19 cellular contexts compared by ENCODE assay signal in genomic region chr2:39625193-39625926, GRCh38. TPM values are rescaled to one million over a fixed set of nuclear protein-coding genes. Genes with fewer than 3 reads are reported as not detected.
DNase-seq lines count a peak whose midpoint lies in the region; ATAC-seq, FAIRE-seq and TF ChIP-seq lines count a peak whose summit lies in the region.
"Had no signal": no experiment of that assay in that cellular context is flagged by ENCODE, and none has a peak within 500 bp of the region (broad histone marks: within the 10 kb centered on the region; RNA-seq: fewer than 3 reads in every experiment).

No MANE protein-coding gene starts in this region.

- no peak overlapping the region for H3K9ac ChIP-seq in HepG2 (ENCODE audit: insufficient read depth, low read depth, low read length)

- no peaks in the 10 kb centered on the region for H3K9me3 ChIP-seq in HepG2 (ENCODE audit: low read length)
- H3K9me3 ChIP-seq: spleen had no signal

- H2AFZ ChIP-seq in HepG2 (ENCODE audit: low read length) = no peak overlapping the region
- H2AFZ ChIP-seq: PC-9 had no signal

- no peak overlapping the region for H3K27ac ChIP-seq in HepG2 (ENCODE audit: extremely low read length, insufficient read depth, low read length)
- H3K27ac ChIP-seq: PC-9, spleen had no signal

- TF ChIP-seq EP300 in HepG2 (IDR thresholded peaks at IDR 0.05; ENCODE audit: low read depth in 2 of 2, low read length in 2 of 2) = no peak
- TF ChIP-seq EP300 in HepG2 (CRISPR knock-in tag; IDR thresholded peaks at IDR 0.05; ENCODE audit: borderline replicate concordance) = no peak

- CTCF ChIA-PET in HepG2 (lab: Yijun Ruan, JAX; ENCODE audit: low intra/inter-chr PET ratio, low total read pairs) (no interaction called here), GM10248 (lab: Yijun Ruan, JAX) (interaction anchor here (1.7 kb wide), 1 partner anchor 13 kb away, joined by 4 read pairs; no protein-coding TSS in a partner anchor)

- no peak for TF ChIP-seq RAD21 in HepG2 (CRISPR knock-in tag; IDR thresholded peaks at IDR 0.05)

- WGBS in HepG2 (ENCODE audit: low lambda C conversion rate) = 54% methylated on average over 9 of the region's 9 CpGs

- no peaks in the 10 kb centered on the region for H4K20me1 ChIP-seq in HepG2 (ENCODE audit: insufficient read depth, low read length)

- TF ChIP-seq CTCF in HepG2 (CRISPR knock-in tag; IDR thresholded peaks at IDR 0.05) (no peak), GM10248 (IDR thresholded peaks at IDR 0.05; ENCODE audit: control extremely low read depth, extremely low read depth, low read depth, missing control alignments) (no peak)

- ATAC-seq in left ventricle myocardium superior (peak; percentile 21), Right ventricle myocardium inferior (no peak), HepG2 (no peak), GM18907 (IDR thresholded peaks at IDR 0.05; ENCODE audit: unreplicated experiment) (no peak)
- ATAC-seq: activated CD8-positive, alpha-beta T cell treated with anti-CD3 and anti-CD28 coated beads, Interleukin-2, amount 10 ng/mL, durations not matched to agents 7 days and 5 days; activated naive CD8-positive, alpha-beta T cell treated with anti-CD3 and anti-CD28 coated beads, Interleukin-2, amount 50 U/mL, for 24 hours had no signal

- no peaks in the 10 kb centered on the region for H3K79me2 ChIP-seq in HepG2 (ENCODE audit: insufficient read depth, low read length)

- no peak overlapping the region for H3K4me3 ChIP-seq in HepG2 (replicated peaks in 1 of 3; ENCODE audit: insufficient read depth in 1 of 3, low read depth in 2 of 3, low read length in 3 of 3)
- H3K4me3 ChIP-seq: PC-9, spleen had no signal

- POLR2A ChIA-PET in HepG2 (lab: Yijun Ruan, JAX) (no interaction called here), GM10248 (lab: Yijun Ruan, JAX) (no interaction called here)

- H3K4me2 ChIP-seq in HepG2 (ENCODE audit: low read depth, low read length) = no peak overlapping the region
- H3K4me2 ChIP-seq: PC-9 had no signal

- in situ Hi-C loops in HepG2 (cut with HindIII; ENCODE audit: extremely low pct_ligation_motif_present, low pct_unique_long_range_greater_than_20kb) = no loop called here

- peaks cover 0 to 24% of the 10 kb centered on the region in 2 experiments; a peak in 2 of 5 replicates for H3K27me3 ChIP-seq in HepG2 (ENCODE audit: control insufficient read depth in 1 of 2, insufficient read depth in 2 of 2, low read length in 2 of 2)

- FAIRE-seq in HepG2 (lab: Jason Lieb, UNC) = peak; percentile 46
- FAIRE-seq: A204.1 had no signal

- intact Hi-C loops in left ventricle myocardium superior (cut with micrococcal nuclease) (no loop called here), Right ventricle myocardium inferior (cut with DNase I) (no loop called here), HepG2 (cut with micrococcal nuclease; ENCODE audit: unreplicated experiment) (no loop called here)

- no peaks in the 10 kb centered on the region for H3K36me3 ChIP-seq in HepG2 (replicated peaks in 1 of 2; ENCODE audit: control insufficient read depth in 1 of 2, insufficient read depth in 2 of 2, low read length in 2 of 2)
- H3K36me3 ChIP-seq: spleen had no signal

- DNase-seq in left ventricle myocardium superior = no peak
- no peak for DNase-seq in Right ventricle myocardium inferior (ENCODE audit: missing footprints)
- peak; percentile 76 for DNase-seq in SKM-1 (lab: John Stamatoyannopoulos, UW; ENCODE audit: unreplicated experiment)
- DNase-seq in HepG2 (ENCODE audit: low spot score) = no peak
- DNase-seq in GM10248 (ENCODE audit: extremely low spot score) = no peak
- DNase-seq in NCI-H524 (lab: John Stamatoyannopoulos, UW) = no peak
- no peak for DNase-seq in RKO (ENCODE audit: low spot score)
- DNase-seq: activated CD8-positive, alpha-beta T cell treated with anti-CD3 and anti-CD28 coated beads, Interleukin-2, amount 10 ng/mL, durations not matched to agents 7 days and 5 days; activated naive CD8-positive, alpha-beta T cell treated with anti-CD3 and anti-CD28 coated beads, Interleukin-2, amount 50 U/mL, for 24 hours; CD8-positive, alpha-beta memory T cell; effector memory CD4-positive, alpha-beta T cell; NCI-H2029; NCI-H446 treated with DMSO at 0.1 percent for 48 hours; PC-9; spleen; stimulated activated naive CD4-positive, alpha-beta T cell treated with Interleukin-2 at 50 U/mL for 16 hours had no signal

- no peak for TF ChIP-seq POLR2A in HepG2 (IDR thresholded peaks at IDR 0.05; ENCODE audit: insufficient read depth in 1 of 2, low read depth in 2 of 2, low read length in 2 of 2)

- no TSS peak for BruUV-seq in HepG2 (replicated peaks; lab: Mats Ljungman, UMichigan)

- H3K4me1 ChIP-seq in HepG2 (ENCODE audit: insufficient read depth, low read length) = no peaks in the 10 kb centered on the region; the same call in 1 of the 2 replicates

TF ChIP-seq in HepG2, 621 proteins besides CTCF, POLR2A, EP300 and RAD21:
- TF ChIP-seq ZNF546 (CRISPR knock-in tag; conservative IDR thresholded peaks at IDR 0.05) (no peak), NFYB (CRISPR knock-in tag; IDR thresholded peaks at IDR 0.05) (no peak), ZNF737 (CRISPR knock-in tag; IDR thresholded peaks at IDR 0.05; ENCODE audit: borderline replicate concordance) (no peak), JDP2 (CRISPR knock-in tag; IDR thresholded peaks at IDR 0.05; ENCODE audit: borderline replicate concordance) (no peak)
- TF ChIP-seq, protein P1, sequence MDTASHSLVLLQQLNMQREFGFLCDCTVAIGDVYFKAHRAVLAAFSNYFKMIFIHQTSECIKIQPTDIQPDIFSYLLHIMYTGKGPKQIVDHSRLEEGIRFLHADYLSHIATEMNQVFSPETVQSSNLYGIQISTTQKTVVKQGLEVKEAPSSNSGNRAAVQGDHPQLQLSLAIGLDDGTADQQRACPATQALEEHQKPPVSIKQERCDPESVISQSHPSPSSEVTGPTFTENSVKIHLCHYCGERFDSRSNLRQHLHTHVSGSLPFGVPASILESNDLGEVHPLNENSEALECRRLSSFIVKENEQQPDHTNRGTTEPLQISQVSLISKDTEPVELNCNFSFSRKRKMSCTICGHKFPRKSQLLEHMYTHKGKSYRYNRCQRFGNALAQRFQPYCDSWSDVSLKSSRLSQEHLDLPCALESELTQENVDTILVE (CRISPR knock-in tag; IDR thresholded peaks at IDR 0.05) = no peak

RNA-seq across cellular contexts. Expression of gene TMEM178A, which starts 40.4 kb away (rescaled TPM):
- total RNA-seq in left ventricle myocardium superior (3.2 TPM), Right ventricle myocardium inferior (3.0 TPM), HepG2 (2016; rRNA removed; fragmentation: Illumina TruSeq; extraction: Trizol) (0.38 TPM in 1 of 2 replicates, not detected in the other)
- not detected in 2 replicates for total RNA-seq in HepG2 (2016; cell fraction: cytosol; rRNA removed; fragmentation: Illumina TruSeq; extraction: Trizol; ENCODE audit: low read depth)
- 0.15 and 0.19 TPM in 2 replicates for total RNA-seq in HepG2 (2016; cell fraction: insoluble cytoplasmic fraction; rRNA removed; fragmentation: Illumina TruSeq; extraction: Trizol)
- total RNA-seq in HepG2 (2016; cell fraction: membrane; rRNA removed; fragmentation: Illumina TruSeq; extraction: Trizol) = 0.17 TPM in 1 of 2 replicates, not detected in the other
- total RNA-seq in HepG2 (2016; cell fraction: nucleus; rRNA removed; fragmentation: Illumina TruSeq; extraction: Trizol) = 0.50 TPM in 1 of 2 replicates, not detected in the other
- 3.3 and 3.8 TPM in 2 replicates for polyA plus RNA-seq in HepG2 (2011; rRNA removed)
- 1.6 and 1.7 TPM in 2 replicates for polyA plus RNA-seq in HepG2 (2011; cell fraction: cytosol; rRNA removed)
- polyA plus RNA-seq in HepG2 (2011; cell fraction: nucleus; rRNA removed) = 21.5 and 25.6 TPM in 2 replicates
- polyA plus RNA-seq in HepG2 (2012) = 5.7 and 7.4 TPM in 2 replicates
- polyA plus RNA-seq in HepG2 (2016; cell fraction: cytosol; fragmentation: Illumina TruSeq; extraction: Trizol; ENCODE audit: low read depth) = not detected in 2 replicates
- polyA plus RNA-seq in HepG2 (2016; cell fraction: insoluble cytoplasmic fraction; fragmentation: Illumina TruSeq; extraction: Trizol; ENCODE audit: low read depth) = 0.28 TPM in 1 of 2 replicates, not detected in the other
- polyA plus RNA-seq in HepG2 (2016; cell fraction: membrane; fragmentation: Illumina TruSeq; extraction: Trizol; ENCODE audit: low read depth) = 0.09 and 0.35 TPM in 2 replicates
- 1.4 and 1.9 TPM in 2 replicates for polyA plus RNA-seq in HepG2 (2016; cell fraction: nucleus; fragmentation: Illumina TruSeq; extraction: Trizol; ENCODE audit: insufficient read depth, low read depth)
- 1.8 TPM in 1 of 2 replicates, not detected in the other for polyA minus RNA-seq in HepG2 (2011; rRNA and poly(A)+ RNA removed; ENCODE audit: low replicate concordance)
- polyA minus RNA-seq in HepG2 (2011; cell fraction: cytosol; rRNA and poly(A)+ RNA removed) = 0.59 and 0.88 TPM in 2 replicates
- 2.5 and 3.3 TPM in 2 replicates for polyA minus RNA-seq in HepG2 (2011; cell fraction: nucleus; rRNA and poly(A)+ RNA removed)
- total RNA-seq: activated CD8-positive, alpha-beta T cell treated with anti-CD3 and anti-CD28 coated beads, Interleukin-2, amount 10 ng/mL, durations not matched to agents 7 days and 5 days; activated T-helper 1 cell treated with anti-CD3 and anti-CD28 coated beads, Interleukin-12 subunit alpha, Interleukin-12 subunit beta, Interleukin-2, Interleukin-4 antibody, amounts not matched to agents 30 ng/mL and 10 ng/mL and 1 ng/mL, durations not matched to agents 14 hours and 24 hours and 36 hours; CD8-positive, alpha-beta memory T cell had no signal
- polyA plus RNA-seq: CD8-positive, alpha-beta memory T cell had no signal
